In the genomic region with DNA sequence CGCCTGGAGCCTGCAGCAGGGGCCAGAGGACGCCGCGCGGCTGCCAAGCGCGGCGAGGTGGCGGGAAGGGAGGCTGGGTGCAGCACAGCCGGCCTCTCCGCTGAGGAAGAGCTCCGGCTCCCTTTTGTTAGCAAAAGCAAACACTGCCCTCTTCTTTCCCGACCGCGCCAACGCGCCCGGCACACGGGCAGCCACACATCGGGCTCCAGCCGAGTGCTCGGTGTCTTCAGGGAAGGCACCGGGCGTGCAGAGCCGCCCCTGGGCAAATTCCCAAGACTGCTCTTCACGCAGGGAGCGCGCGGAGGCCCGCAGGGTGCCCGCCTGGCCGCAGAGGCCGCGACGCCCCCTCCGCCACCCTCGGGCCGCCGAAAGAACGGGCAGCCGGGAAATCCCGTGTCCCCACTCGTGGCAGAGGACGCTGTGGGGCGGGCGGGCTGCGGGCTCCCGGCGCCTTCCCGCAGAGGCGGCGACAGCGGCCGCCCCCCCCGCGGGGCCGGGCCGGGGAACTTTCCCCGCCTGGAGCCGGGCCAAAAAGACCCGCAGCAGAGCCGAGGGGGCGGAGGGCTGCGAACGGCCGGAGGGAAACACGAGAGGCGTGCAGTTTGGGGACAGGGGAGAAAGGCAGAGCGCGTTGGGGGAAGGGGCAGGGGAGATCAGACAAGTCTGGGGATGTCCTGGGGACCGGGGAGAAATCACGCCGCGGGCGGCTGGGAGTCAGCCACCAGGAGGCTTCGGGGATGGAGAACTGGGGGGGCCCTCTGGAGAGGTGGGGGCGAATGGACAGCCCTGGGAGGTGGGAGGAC, we compare ENCODE assay signal across 9 cellular contexts. TPM values are rescaled to one million over a fixed set of nuclear protein-coding genes. Genes with fewer than 3 reads are reported as not detected.
A peak's percentile ranks its signal among the peaks of the same experiment; 100 is the strongest.
DNase-seq lines count a peak whose midpoint lies in the region; ATAC-seq and TF ChIP-seq lines count a peak whose summit lies in the region.
"Had no signal": no experiment of that assay in that cellular context is flagged by ENCODE, and none has a peak within 500 bp of the region (broad histone marks: within the 10 kb centered on the region; RNA-seq: fewer than 3 reads in every experiment).

No MANE protein-coding gene starts in this region.

- H3K4me3 Mint-ChIP-seq in activated T-helper 17 cell treated with anti-CD3 and anti-CD28 coated beads, Interleukin-2, amount 50 U/mL, for 72 hours: peak overlapping the region; percentile 61

- H3K27ac ChIP-seq in neural cell (ENCODE audit: low read length): peak overlapping the region; percentile 79
- H3K27ac ChIP-seq: neutrophil had no signal

- H4K20me1 ChIP-seq in neural cell (ENCODE audit: insufficient read depth): no peaks in the 10 kb centered on the region

- H3K36me3 Mint-ChIP-seq in activated T-helper 17 cell treated with anti-CD3 and anti-CD28 coated beads, Interleukin-2, amount 50 U/mL, for 72 hours (ENCODE audit: low read depth): no peaks in the 10 kb centered on the region

- no peaks in the 10 kb centered on the region for H3K9me2 ChIP-seq in neural cell (ENCODE audit: insufficient read depth, low read length)

- H2AFZ ChIP-seq in neural cell (ENCODE audit: low read depth, low read length): no peak overlapping the region

- H3K9me3 Mint-ChIP-seq in activated T-helper 17 cell treated with anti-CD3 and anti-CD28 coated beads, Interleukin-2, amount 50 U/mL, for 72 hours: no peaks in the 10 kb centered on the region

- peak; percentile 62 for TF ChIP-seq CTCF in neural cell (IDR thresholded peaks at IDR 0.05; ENCODE audit: poor library complexity, severe bottlenecking)

- H3K9me3 ChIP-seq in neural cell (ENCODE audit: low read length): no peaks in the 10 kb centered on the region
- H3K9me3 ChIP-seq: neutrophil had no signal

- no peak for TF ChIP-seq EP300 in neural cell (conservative IDR thresholded peaks at IDR 0.05; ENCODE audit: poor library complexity, severe bottlenecking)

- no peaks in the 10 kb centered on the region for H3F3A ChIP-seq in neural cell (ENCODE audit: insufficient read depth, low read length, poor library complexity, severe bottlenecking)

- peak overlapping the region; percentile 80 for H3K4me3 ChIP-seq in neural cell (ENCODE audit: low read length)

- peak overlapping the region; percentile 82 for H3K4me2 ChIP-seq in neural cell (ENCODE audit: low read length)

- H3K27me3 ChIP-seq in neural cell (ENCODE audit: insufficient read depth, low read depth, low read length): no peaks in the 10 kb centered on the region

- no peaks in the 10 kb centered on the region for H3K4me1 Mint-ChIP-seq in activated T-helper 17 cell treated with anti-CD3 and anti-CD28 coated beads, Interleukin-2, amount 50 U/mL, for 72 hours

- DNase-seq in AG20443 (ENCODE audit: low spot score): peak; percentile 80
- peak; percentile 14 for DNase-seq in NCI-H460 (ENCODE audit: extremely low read depth, low read depth)
- DNase-seq in germinal center (ENCODE audit: low spot score): peak; percentile 21
- no peak for DNase-seq in GM19238 (ENCODE audit: insufficient read length, low spot score)

- peak overlapping the region; percentile 85 for H3K9ac ChIP-seq in neural cell (ENCODE audit: low read length)

- peaks cover 54% of the 10 kb centered on the region for H3K79me2 ChIP-seq in neural cell (replicated peaks; ENCODE audit: insufficient read depth, low read length)

- peak; percentile 74 for TF ChIP-seq RAD21 in neural cell (conservative IDR thresholded peaks at IDR 0.05)

- peak; percentile 38 for ATAC-seq in GM21526 (IDR thresholded peaks at IDR 0.05; ENCODE audit: low FRiP score, unreplicated experiment)
- peak; percentile 26 for ATAC-seq in activated T-helper 17 cell treated with anti-CD3 and anti-CD28 coated beads, Interleukin-2, amount 50 U/mL, for 72 hours (replicated peaks)
- no peak for ATAC-seq in HG03442 (IDR thresholded peaks at IDR 0.05; ENCODE audit: unreplicated experiment)

- H3K27me3 Mint-ChIP-seq in activated T-helper 17 cell treated with anti-CD3 and anti-CD28 coated beads, Interleukin-2, amount 50 U/mL, for 72 hours: peaks cover 17% of the 10 kb centered on the region

- H3K36me3 ChIP-seq in neural cell (ENCODE audit: insufficient read depth, low read length): no peaks in the 10 kb centered on the region
- H3K36me3 ChIP-seq: neutrophil had no signal

- no peak overlapping the region for H3K27ac Mint-ChIP-seq in activated T-helper 17 cell treated with anti-CD3 and anti-CD28 coated beads, Interleukin-2, amount 50 U/mL, for 72 hours

TF ChIP-seq in neural cell, 6 proteins besides CTCF, POLR2A, EP300 and RAD21:
- TF ChIP-seq EZH2 (IDR thresholded peaks at IDR 0.05; ENCODE audit: borderline replicate concordance, insufficient read depth, low read length, poor library complexity, severe bottlenecking) (no peak), MXI1 (conservative IDR thresholded peaks at IDR 0.05; ENCODE audit: poor library complexity, severe bottlenecking) (no peak), POLR2AphosphoS5 (IDR thresholded peaks at IDR 0.05) (peak; percentile 7), SMC3 (conservative IDR thresholded peaks at IDR 0.05; ENCODE audit: poor library complexity) (peak; percentile 72), TAF1 (IDR thresholded peaks at IDR 0.05; ENCODE audit: low read depth) (no peak)
- TF ChIP-seq, protein P1, sequence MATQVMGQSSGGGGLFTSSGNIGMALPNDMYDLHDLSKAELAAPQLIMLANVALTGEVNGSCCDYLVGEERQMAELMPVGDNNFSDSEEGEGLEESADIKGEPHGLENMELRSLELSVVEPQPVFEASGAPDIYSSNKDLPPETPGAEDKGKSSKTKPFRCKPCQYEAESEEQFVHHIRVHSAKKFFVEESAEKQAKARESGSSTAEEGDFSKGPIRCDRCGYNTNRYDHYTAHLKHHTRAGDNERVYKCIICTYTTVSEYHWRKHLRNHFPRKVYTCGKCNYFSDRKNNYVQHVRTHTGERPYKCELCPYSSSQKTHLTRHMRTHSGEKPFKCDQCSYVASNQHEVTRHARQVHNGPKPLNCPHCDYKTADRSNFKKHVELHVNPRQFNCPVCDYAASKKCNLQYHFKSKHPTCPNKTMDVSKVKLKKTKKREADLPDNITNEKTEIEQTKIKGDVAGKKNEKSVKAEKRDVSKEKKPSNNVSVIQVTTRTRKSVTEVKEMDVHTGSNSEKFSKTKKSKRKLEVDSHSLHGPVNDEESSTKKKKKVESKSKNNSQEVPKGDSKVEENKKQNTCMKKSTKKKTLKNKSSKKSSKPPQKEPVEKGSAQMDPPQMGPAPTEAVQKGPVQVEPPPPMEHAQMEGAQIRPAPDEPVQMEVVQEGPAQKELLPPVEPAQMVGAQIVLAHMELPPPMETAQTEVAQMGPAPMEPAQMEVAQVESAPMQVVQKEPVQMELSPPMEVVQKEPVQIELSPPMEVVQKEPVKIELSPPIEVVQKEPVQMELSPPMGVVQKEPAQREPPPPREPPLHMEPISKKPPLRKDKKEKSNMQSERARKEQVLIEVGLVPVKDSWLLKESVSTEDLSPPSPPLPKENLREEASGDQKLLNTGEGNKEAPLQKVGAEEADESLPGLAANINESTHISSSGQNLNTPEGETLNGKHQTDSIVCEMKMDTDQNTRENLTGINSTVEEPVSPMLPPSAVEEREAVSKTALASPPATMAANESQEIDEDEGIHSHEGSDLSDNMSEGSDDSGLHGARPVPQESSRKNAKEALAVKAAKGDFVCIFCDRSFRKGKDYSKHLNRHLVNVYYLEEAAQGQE (IDR thresholded peaks at IDR 0.05; ENCODE audit: borderline replicate concordance): no peak
TF ChIP-seq in neural cell: peak in this region for 2.

RNA-seq across cellular contexts. Expression of a gene that starts 0.9 kb away (rescaled TPM):
- total RNA-seq in NCI-H460 (2014; rRNA removed; shearing (Covaris generic)): 0.35 and 1.7 TPM in 2 replicates
- 0.49 and 1.4 TPM in 2 replicates for polyA plus RNA-seq in NCI-H460 (2014; cell fraction: nucleus; rRNA removed)
- 1 to 10 TPM in 1 of 2 donors, under 1 TPM in 1; 0.61 to 1.3 TPM for total RNA-seq in activated T-helper 17 cell treated with anti-CD3 and anti-CD28 coated beads, Interleukin-2, amount 50 U/mL, for 72 hours
- polyA plus RNA-seq in neural cell: 89.0 and 92.1 TPM in 2 replicates
- 218 and 257 TPM in 2 replicates for polyA minus RNA-seq in neural cell
